In genomic region chr2:68122680-68122964, GRCh38 we compare ENCODE assay signal across 11 cellular contexts. TPM values are rescaled to one million over a fixed set of nuclear protein-coding genes. Genes with fewer than 3 reads are reported as not detected.
A peak's percentile ranks its signal among the peaks of the same experiment; 100 is the strongest.
DNase-seq lines count a peak whose midpoint lies in the region; ATAC-seq, FAIRE-seq and TF ChIP-seq lines count a peak whose summit lies in the region.
"Had no signal": no experiment of that assay in that cellular context is flagged by ENCODE, and none has a peak within 500 bp of the region (broad histone marks: within the 10 kb centered on the region; RNA-seq: fewer than 3 reads in every experiment).

No MANE protein-coding gene starts in this region.

- no peak for DNase-seq in IMR-90
- DNase-seq in GM12878 (ENCODE audit: low read depth, low spot score) = no peak
- no peak for DNase-seq in neural crest cell (ENCODE audit: low read depth, low spot score)
- no peak for DNase-seq in NCI-H2081 treated with DMSO at 0.1 percent for 48 hours (lab: John Stamatoyannopoulos, UW)
- DNase-seq in GM12892 (ENCODE audit: insufficient read length) = no peak
- no peak for DNase-seq in stimulated activated naive CD8-positive, alpha-beta T cell treated with anti-CD3 and anti-CD28 coated beads, Interleukin-15, Interleukin-2, amounts not matched to agents 100 U/mL and 50 U/mL, for 24 hours

- TF ChIP-seq RAD21 in IMR-90 (IDR thresholded peaks at IDR 0.05; ENCODE audit: low read length) = no peak
- TF ChIP-seq RAD21 in GM12878 (IDR thresholded peaks at IDR 0.05; ENCODE audit: insufficient read depth, low read depth, low read length) = no peak

- H3K9me3 ChIP-seq in BLaER1 (no peaks in the 10 kb centered on the region), IMR-90 (ENCODE audit: control insufficient read depth, insufficient read depth, low read length) (no peaks in the 10 kb centered on the region), GM12878 (replicated peaks; ENCODE audit: control insufficient read depth, insufficient read depth, low read length) (no peaks in the 10 kb centered on the region)

- CTCF ChIA-PET in IMR-90 (lab: Yijun Ruan, JAX) (interaction anchor here (0.9 to 3.0 kb wide), 9 partner anchors 11 to 319 kb away, joined by 3 to 23 read pairs (median 4); no protein-coding TSS in a partner anchor), GM12878 (lab: Yijun Ruan, JAX) (interaction anchor here (0.7 to 6.2 kb wide), 43 partner anchors 9 to 473 kb away, joined by 3 to 130 read pairs (median 8); partner anchors contain the start of genes APLF, C1D, FBXO48 and PLEK)

- TF ChIP-seq POLR2A in IMR-90 (IDR thresholded peaks at IDR 0.05; ENCODE audit: low read depth, low read length) (no peak), GM12878 (IDR thresholded peaks at IDR 0.05; ENCODE audit: low read depth, low read length) (no peak), GM12892 (IDR thresholded peaks at IDR 0.05; ENCODE audit: low read depth, low read length) (no peak)

- no peaks in the 10 kb centered on the region for H3K27me3 ChIP-seq in BLaER1
- peaks cover 1% of the 10 kb centered on the region; the same call in 1 of the 2 replicates for H3K27me3 ChIP-seq in IMR-90 (ENCODE audit: control insufficient read depth, insufficient read depth, low read length)
- no peaks in the 10 kb centered on the region for H3K27me3 ChIP-seq in GM12878 (replicated peaks in 1 of 2; ENCODE audit: control insufficient read depth in 2 of 2, insufficient read depth in 2 of 2, low read length in 1 of 2)

- no peaks in the 10 kb centered on the region for H3K36me3 ChIP-seq in BLaER1
- no peaks in the 10 kb centered on the region for H3K36me3 ChIP-seq in IMR-90 (ENCODE audit: control insufficient read depth, insufficient read depth, low read length)
- no peaks in the 10 kb centered on the region for H3K36me3 ChIP-seq in GM12878 (ENCODE audit: control insufficient read depth in 2 of 2, insufficient read depth in 2 of 2, low read length in 1 of 2)

- dilution Hi-C loops in IMR-90 (cut with HindIII; ENCODE audit: low sequenced_read_pairs, unreplicated experiment) = no loop called here

- no peak overlapping the region for H2BK15ac ChIP-seq in IMR-90 (ENCODE audit: low read depth, low read length)

- no peak overlapping the region for H3K27ac ChIP-seq in BLaER1
- H3K27ac ChIP-seq in IMR-90 (ENCODE audit: insufficient read depth, low read length) = no peak overlapping the region
- no peak overlapping the region for H3K27ac ChIP-seq in GM12878 (ENCODE audit: control insufficient read depth, insufficient read depth)

- no peak overlapping the region for H3K4ac ChIP-seq in IMR-90 (ENCODE audit: low read depth, low read length)

- no peak overlapping the region for H3K56ac ChIP-seq in IMR-90 (ENCODE audit: extremely low read depth, insufficient read depth, low read length)

- H3K9me1 ChIP-seq in IMR-90 (ENCODE audit: insufficient read depth, low read length) = no peaks in the 10 kb centered on the region; the same call in 1 of the 2 replicates

- no peak overlapping the region; the same call in 1 of the 2 replicates for H2AK5ac ChIP-seq in IMR-90 (ENCODE audit: low read depth, low read length)

- H3K79me1 ChIP-seq in IMR-90 (ENCODE audit: low read depth in 1 of 2, low read length in 2 of 2) = no peaks in the 10 kb centered on the region

- no peak overlapping the region for H3K4me3 Mint-ChIP-seq in neural crest cell
- H3K4me3 Mint-ChIP-seq: activated CD8-positive, alpha-beta memory T cell treated with anti-CD3 and anti-CD28 coated beads, Interleukin-2, amount 10 ng/mL, durations not matched to agents 7 days and 5 days; activated naive CD4-positive, alpha-beta T cell treated with anti-CD3 and anti-CD28 coated beads, Interleukin-2, amount 50 U/mL, for 24 hours; stimulated activated naive CD8-positive, alpha-beta T cell treated with anti-CD3 and anti-CD28 coated beads, Interleukin-15, Interleukin-2, amounts not matched to agents 100 ng/mL and 50 ng/mL, for 24 hours had no signal

- H3K4me2 ChIP-seq in BLaER1 = peak overlapping the region; percentile 20; the same call in 1 of the 2 replicates
- peak overlapping the region; percentile 62 for H3K4me2 ChIP-seq in IMR-90 (ENCODE audit: low read depth, low read length)
- H3K4me2 ChIP-seq in GM12878 (ENCODE audit: control insufficient read depth, insufficient read depth) = peak overlapping the region; percentile 79; the same call in 1 of the 2 replicates

- WGBS in IMR-90 (ENCODE audit: extremely low coverage in 2 of 2, insufficient read length in 1 of 2), 2 experiments = 60% methylated on average over 2 of the region's 8 CpGs; no CpG with 5 or more reads in 1 of the 2 experiments
- WGBS in GM12878 (ENCODE audit: insufficient coverage, insufficient replicate concordance, low lambda C conversion rate, missing lambda C conversion rate) = 27% methylated on average over 8 of the region's 8 CpGs

- no peak overlapping the region for H2AK9ac ChIP-seq in IMR-90 (replicated peaks; ENCODE audit: low read depth, low read length, poor library complexity)

- in situ Hi-C loops in IMR-90 (cut with MboI; ENCODE audit: low sequenced_read_pairs) (loop anchor here (5.0 kb wide), 2 partner anchors 165 to 320 kb away; no protein-coding TSS in a partner anchor), GM12878 (cut with MboI) (loop anchor here (5.0 kb wide), 3 partner anchors 165 to 320 kb away; no protein-coding TSS in a partner anchor)

- H3K36me3 Mint-ChIP-seq in neural crest cell (ENCODE audit: low read depth) = no peaks in the 10 kb centered on the region
- H3K36me3 Mint-ChIP-seq: activated CD8-positive, alpha-beta memory T cell treated with anti-CD3 and anti-CD28 coated beads, Interleukin-2, amount 10 ng/mL, durations not matched to agents 7 days and 5 days; activated naive CD4-positive, alpha-beta T cell treated with anti-CD3 and anti-CD28 coated beads, Interleukin-2, amount 50 U/mL, for 24 hours had no signal

- no peak overlapping the region for H3K18ac ChIP-seq in IMR-90 (ENCODE audit: low read depth, low read length)

- H3K27ac Mint-ChIP-seq in neural crest cell (ENCODE audit: unreplicated experiment) = no peak overlapping the region
- H3K27ac Mint-ChIP-seq: activated CD8-positive, alpha-beta memory T cell treated with anti-CD3 and anti-CD28 coated beads, Interleukin-2, amount 10 ng/mL, durations not matched to agents 7 days and 5 days; activated naive CD4-positive, alpha-beta T cell treated with anti-CD3 and anti-CD28 coated beads, Interleukin-2, amount 50 U/mL, for 24 hours; stimulated activated naive CD8-positive, alpha-beta T cell treated with anti-CD3 and anti-CD28 coated beads, Interleukin-15, Interleukin-2, amounts not matched to agents 100 ng/mL and 50 ng/mL, for 24 hours had no signal

- no peak overlapping the region for H4K91ac ChIP-seq in IMR-90 (ENCODE audit: insufficient read depth, low read depth, low read length)

- no peak overlapping the region for H2BK120ac ChIP-seq in IMR-90 (ENCODE audit: low read depth, low read length)

- ATAC-seq in IMR-90 (ENCODE audit: low read depth) (no peak; the same call in 1 of the 2 replicates), GM12878 (no peak), HG03342 (IDR thresholded peaks at IDR 0.05; ENCODE audit: unreplicated experiment) (no peak)
- ATAC-seq in stimulated activated naive CD8-positive, alpha-beta T cell treated with anti-CD3 and anti-CD28 coated beads, Interleukin-15, Interleukin-2, amounts not matched to agents 100 U/mL and 50 U/mL, for 24 hours = no peak

- H3K14ac ChIP-seq in IMR-90 (replicated peaks; ENCODE audit: low read depth, low read length) = 0 out of 2 replicates have a peak overlapping the region, but pooled peaks have one; percentile 23

- H3K9ac ChIP-seq in BLaER1 (no peak overlapping the region), IMR-90 (ENCODE audit: low read depth, low read length) (peak overlapping the region; percentile 3; the same call in 1 of the 2 replicates), GM12878 (ENCODE audit: control insufficient read depth, insufficient read depth, low read length) (no peak overlapping the region)

- H2AFZ ChIP-seq in IMR-90 (replicated peaks; ENCODE audit: low read length, poor library complexity) (peak overlapping the region; percentile 75), GM12878 (ENCODE audit: control insufficient read depth, low read depth, low read length) (peak overlapping the region; percentile 70; the same call in 1 of the 2 replicates)

- RAD21 ChIA-PET in GM12878 (lab: Charles Lee; ENCODE audit: unreplicated experiment) = interaction anchor here (1.0 to 4.0 kb wide), 17 partner anchors 15 to 472 kb away, joined by 3 to 41 read pairs (median 8); partner anchors contain the start of genes C1D and PNO1

- no peak overlapping the region for H2BK5ac ChIP-seq in IMR-90 (ENCODE audit: low read depth, low read length, poor library complexity, severe bottlenecking)

- no peak overlapping the region for H4K5ac ChIP-seq in IMR-90 (ENCODE audit: low read depth, low read length)

- intact Hi-C loops in IMR-90 (cut with micrococcal nuclease) = loop anchor here (1.0 to 5.0 kb wide), 5 partner anchors 35 to 319 kb away; partner anchors contain the start of gene PNO1
- intact Hi-C loops in GM12878 (cut with micrococcal nuclease; ENCODE audit: unreplicated experiment) = loop anchor here (1.0 to 5.0 kb wide), 5 partner anchors 60 to 319 kb away; partner anchors contain the start of gene C1D

- H4K8ac ChIP-seq in IMR-90 (ENCODE audit: low read depth in 2 of 2, low read length in 2 of 2) = peak overlapping the region in 1 of 2 experiments; percentile 38; a peak in 1 of 4 replicates

- SMC1A ChIA-PET in GM12878 (lab: Charles Lee; ENCODE audit: uncharacterized antibody, unreplicated experiment) = interaction anchor here (0.6 to 4.8 kb wide), 35 partner anchors 13 to 1483 kb away, joined by 3 to 64 read pairs (median 6); partner anchors contain the start of genes C1D and PPP3R1

- H3K4me3 ChIP-seq in BLaER1 (no peak overlapping the region), IMR-90 (ENCODE audit: insufficient read depth, low read depth, low read length) (no peak overlapping the region), GM12878 (no peak overlapping the region)

- no peak for TF ChIP-seq EP300 in GM12878 (IDR thresholded peaks at IDR 0.05; ENCODE audit: borderline replicate concordance in 1 of 2, control insufficient read depth in 1 of 2, low read depth in 2 of 2, low read length in 2 of 2)

- H3K79me2 ChIP-seq in GM12878 (ENCODE audit: control insufficient read depth, insufficient read depth, low read length) = no peaks in the 10 kb centered on the region; the same call in none of the 2 replicates

- peaks cover 2% of the 10 kb centered on the region for H3K27me3 Mint-ChIP-seq in neural crest cell (ENCODE audit: low read depth)
- H3K27me3 Mint-ChIP-seq: activated naive CD4-positive, alpha-beta T cell treated with anti-CD3 and anti-CD28 coated beads, Interleukin-2, amount 50 U/mL, for 24 hours; stimulated activated naive CD8-positive, alpha-beta T cell treated with anti-CD3 and anti-CD28 coated beads, Interleukin-15, Interleukin-2, amounts not matched to agents 100 ng/mL and 50 ng/mL, for 24 hours had no signal

- H3K4me1 Mint-ChIP-seq in neural crest cell = peaks cover 5% of the 10 kb centered on the region

- POLR2A ChIA-PET in IMR-90 (lab: Charles Lee; ENCODE audit: unreplicated experiment) = no interaction called here
- POLR2A ChIA-PET in GM12878 (lab: Charles Lee) = no interaction called here

- H3K23ac ChIP-seq in IMR-90 (ENCODE audit: low read depth, low read length) = no peak overlapping the region

- BruUV-seq in IMR-90 (replicated peaks; lab: Mats Ljungman, UMichigan) (no TSS peak), GM12878 (replicated peaks; lab: Mats Ljungman, UMichigan) (no TSS peak)

- H3K4me1 ChIP-seq in BLaER1 (peaks cover 26% of the 10 kb centered on the region), IMR-90 (ENCODE audit: control insufficient read depth, insufficient read depth, low read length) (no peaks in the 10 kb centered on the region; the same call in none of the 2 replicates), GM12878 (ENCODE audit: control insufficient read depth, insufficient read depth, low read length) (peaks cover 40% of the 10 kb centered on the region)

- no peaks in the 10 kb centered on the region for H4K20me1 ChIP-seq in BLaER1
- H4K20me1 ChIP-seq in IMR-90 (ENCODE audit: insufficient read depth, low read length) = no peaks in the 10 kb centered on the region
- no peaks in the 10 kb centered on the region for H4K20me1 ChIP-seq in GM12878 (ENCODE audit: control insufficient read depth, insufficient read depth)

- FAIRE-seq in GM12878 (lab: Jason Lieb, UNC) (no peak), GM12892 (lab: Jason Lieb, UNC) (no peak)

- TF ChIP-seq CTCF in IMR-90 (conservative IDR thresholded peaks at IDR 0.05; ENCODE audit: low read depth, low read length) (no peak), GM12878 (IDR thresholded peaks at IDR 0.05 in 2 of 3, conservative IDR thresholded peaks at IDR 0.05 in 1 of 3; ENCODE audit: control insufficient read depth in 2 of 3, extremely low read depth in 1 of 3, insufficient read depth in 1 of 3, low read depth in 3 of 3, low read length in 3 of 3) (no peak), neural crest cell (conservative IDR thresholded peaks at IDR 0.05) (peak; percentile 24)

- no peak overlapping the region for H2BK20ac ChIP-seq in IMR-90 (ENCODE audit: low read depth, low read length)

- H3K9me3 Mint-ChIP-seq in neural crest cell = no peaks in the 10 kb centered on the region
- H3K9me3 Mint-ChIP-seq: activated naive CD4-positive, alpha-beta T cell treated with anti-CD3 and anti-CD28 coated beads, Interleukin-2, amount 50 U/mL, for 24 hours; stimulated activated naive CD8-positive, alpha-beta T cell treated with anti-CD3 and anti-CD28 coated beads, Interleukin-15, Interleukin-2, amounts not matched to agents 100 ng/mL and 50 ng/mL, for 24 hours had no signal

RNA-seq across cellular contexts. Expression of gene PNO1, which starts 35.1 kb away (rescaled TPM):
- total RNA-seq in IMR-90 (2012; rRNA removed) (14.7 and 25.8 TPM in 2 replicates), GM12878 (2014; rRNA removed) (30.3 and 30.8 TPM in 2 replicates), GM12878 (2014; rRNA removed; fragmentation: Illumina TruSeq; extraction: Trizol) (29.1 and 30.2 TPM in 2 replicates), GM12878 (2021) (21.8 and 23.7 TPM in 2 replicates), neural crest cell (20.3 and 20.8 TPM in 2 replicates)
- polyA plus RNA-seq in IMR-90 (2012; rRNA removed) (12.6 and 12.8 TPM in 2 replicates), GM12878 (2011; rRNA removed) (18.8 and 21.9 TPM in 2 replicates), GM12878 (2014; fragmentation: Illumina TruSeq; extraction: Trizol) (33.4 and 34.2 TPM in 2 replicates), GM12878 (2014; fragmentation: Nextera tagmentation; extraction: Ambion mirVana) (10 to 100 TPM in 1 of 2 experiments, 1 to 10 TPM in 1; 9.7 to 18.5 TPM), GM12878 (2014; rRNA removed) (31.2 and 34.4 TPM in 2 replicates), GM12878 (2016; fragmentation: Nextera tagmentation; extraction: Ambion mirVana) (10 to 100 TPM; 57.2 to 60.2 TPM)
- 2.6 and 3.9 TPM in 2 replicates for polyA plus RNA-seq in IMR-90 (2012; cell fraction: cytosol; rRNA removed)
- polyA plus RNA-seq in IMR-90 (2012; cell fraction: nucleus; rRNA removed; ENCODE audit: low replicate concordance) = 1.2 and 4.0 TPM in 2 replicates
- total RNA-seq in GM12878 (2013; cell fraction: nucleolus; rRNA removed) = 6.5 and 7.3 TPM in 2 replicates
- polyA plus RNA-seq in GM12878 (2011; ENCODE audit: low read depth) = 15.7 TPM
- 12.3 and 15.0 TPM in 2 replicates for polyA plus RNA-seq in GM12878 (2011; cell fraction: cytosol; rRNA removed)
- polyA plus RNA-seq in GM12878 (2011; cell fraction: nucleus; rRNA removed) = 4.2 and 10.1 TPM in 2 replicates
- polyA plus RNA-seq in GM12878 (2012) = 12.3 and 16.4 TPM in 2 replicates
- 3.8 and 4.2 TPM in 2 replicates for polyA minus RNA-seq in GM12878 (2011; rRNA and poly(A)+ RNA removed)
- 3.1 and 4.8 TPM in 2 replicates for polyA minus RNA-seq in GM12878 (2011; cell fraction: cytosol; rRNA and poly(A)+ RNA removed)
- polyA minus RNA-seq in GM12878 (2011; cell fraction: nucleus; rRNA and poly(A)+ RNA removed) = 2.5 and 3.8 TPM in 2 replicates
- 19.8 TPM for polyA plus RNA-seq in GM12892 (2012; ENCODE audit: missing spikeins)

RNA-seq across cellular contexts. Expression of gene C1D, which starts 59.8 kb away (rescaled TPM):
- total RNA-seq in IMR-90 (2012; rRNA removed) (2.7 and 13.6 TPM in 2 replicates), GM12878 (2014; rRNA removed) (26.1 and 38.4 TPM in 2 replicates), GM12878 (2014; rRNA removed; fragmentation: Illumina TruSeq; extraction: Trizol) (41.1 and 43.1 TPM in 2 replicates), GM12878 (2021) (18.9 and 20.2 TPM in 2 replicates), neural crest cell (17.3 and 20.2 TPM in 2 replicates)
- polyA plus RNA-seq in IMR-90 (2012; rRNA removed) (14.3 and 16.7 TPM in 2 replicates), GM12878 (2011; rRNA removed) (60.4 and 115 TPM in 2 replicates), GM12878 (2014; fragmentation: Illumina TruSeq; extraction: Trizol) (57.8 and 66.9 TPM in 2 replicates), GM12878 (2014; fragmentation: Nextera tagmentation; extraction: Ambion mirVana) (100 to 1,000 TPM; 150 to 152 TPM), GM12878 (2014; rRNA removed) (27.3 and 43.5 TPM in 2 replicates), GM12878 (2016; fragmentation: Nextera tagmentation; extraction: Ambion mirVana) (100 to 1,000 TPM in 1 of 2 experiments, 10 to 100 TPM in 1; 94.2 to 107 TPM)
- polyA plus RNA-seq in IMR-90 (2012; cell fraction: cytosol; rRNA removed) = 1.7 and 3.4 TPM in 2 replicates
- 0.37 and 7.2 TPM in 2 replicates for polyA plus RNA-seq in IMR-90 (2012; cell fraction: nucleus; rRNA removed; ENCODE audit: low replicate concordance)
- total RNA-seq in GM12878 (2013; cell fraction: nucleolus; rRNA removed) = 16.7 and 20.4 TPM in 2 replicates
- 26.3 TPM for polyA plus RNA-seq in GM12878 (2011; ENCODE audit: low read depth)
- polyA plus RNA-seq in GM12878 (2011; cell fraction: cytosol; rRNA removed) = 14.4 and 14.7 TPM in 2 replicates
- polyA plus RNA-seq in GM12878 (2011; cell fraction: nucleus; rRNA removed) = 15.6 and 20.6 TPM in 2 replicates
- 29.9 and 31.0 TPM in 2 replicates for polyA plus RNA-seq in GM12878 (2012)
- 5.7 and 6.4 TPM in 2 replicates for polyA minus RNA-seq in GM12878 (2011; rRNA and poly(A)+ RNA removed)
- polyA minus RNA-seq in GM12878 (2011; cell fraction: cytosol; rRNA and poly(A)+ RNA removed) = 4.4 and 4.6 TPM in 2 replicates
- 2.7 and 4.5 TPM in 2 replicates for polyA minus RNA-seq in GM12878 (2011; cell fraction: nucleus; rRNA and poly(A)+ RNA removed)
- polyA plus RNA-seq in GM12892 (2012; ENCODE audit: missing spikeins) = 39.4 TPM

Comparison
In these comparisons a context has a peak if more than half of its experiments do, and no peak if none do; other contexts are left out.
1. H3K4me2 ChIP-seq: peak in every context shown above with its lines; median percentile 79 in GM12878; 62 in IMR-90; 20 in BLaER1.